ENCODE assay signal across 9 cellular contexts in the genomic region with DNA sequence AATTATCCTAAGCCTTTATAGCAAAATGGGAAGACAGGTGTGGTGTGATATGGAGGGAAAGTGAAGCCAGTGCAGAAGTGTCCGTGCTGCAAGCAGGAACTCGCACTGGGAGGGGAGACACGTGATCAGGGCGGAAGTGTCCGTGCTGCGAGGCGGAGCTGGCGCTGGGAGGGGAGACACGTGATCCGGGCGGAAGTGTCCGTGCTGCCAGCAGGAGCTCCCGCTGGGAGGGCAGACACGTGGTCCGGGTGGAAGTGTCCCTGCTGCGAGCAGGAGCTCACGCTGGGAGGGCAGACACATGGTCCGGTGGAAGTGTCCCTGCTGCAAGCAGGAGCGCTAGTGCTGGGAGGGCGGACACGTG. TPM values are rescaled to one million over a fixed set of nuclear protein-coding genes. Genes with fewer than 3 reads are reported as not detected.
A peak's percentile ranks its signal among the peaks of the same experiment; 100 is the strongest.
DNase-seq lines count a peak whose midpoint lies in the region; ATAC-seq and TF ChIP-seq lines count a peak whose summit lies in the region.
"Had no signal": no experiment of that assay in that cellular context is flagged by ENCODE, and none has a peak within 500 bp of the region (broad histone marks: within the 10 kb centered on the region; RNA-seq: fewer than 3 reads in every experiment).

No MANE protein-coding gene starts in this region.

- H3K4me2 ChIP-seq in fibroblast of lung (ENCODE audit: extremely low read depth, insufficient read depth, low read length): no peak overlapping the region

- no peaks in the 10 kb centered on the region for H3K9me3 ChIP-seq in fibroblast of lung (ENCODE audit: control insufficient read depth, insufficient read depth, low read depth, low read length)
- no peaks in the 10 kb centered on the region for H3K9me3 ChIP-seq in testis
- H3K9me3 ChIP-seq: vagina had no signal

- intact Hi-C loops in testis (cut with DNase I; ENCODE audit: low total_unique reads): no loop called here

- H3K9ac ChIP-seq in fibroblast of lung (ENCODE audit: insufficient read depth, low read length): no peak overlapping the region

- no peaks in the 10 kb centered on the region for H3K79me2 ChIP-seq in fibroblast of lung (ENCODE audit: control insufficient read depth, insufficient read depth, low read length)

- H3K4me1 ChIP-seq in fibroblast of lung (ENCODE audit: control insufficient read depth, extremely low read depth, insufficient read depth, low read length) (peaks cover 12% of the 10 kb centered on the region), testis (peaks cover 26% of the 10 kb centered on the region)

- H3K27ac ChIP-seq in fibroblast of lung (ENCODE audit: insufficient read depth, low read length) (peak overlapping the region; percentile 34), testis (peak overlapping the region in 1 of 2 donors; percentile 59)

- ATAC-seq in GM19455 (IDR thresholded peaks at IDR 0.05; ENCODE audit: unreplicated experiment) (no peak), GM18858 (IDR thresholded peaks at IDR 0.05; ENCODE audit: unreplicated experiment) (no peak)

- H3K4me3 ChIP-seq in fibroblast of lung (replicated peaks in 1 of 4; ENCODE audit: control extremely low read depth in 1 of 4, insufficient read depth in 1 of 4, low read depth in 3 of 4, low read length in 4 of 4): no peak overlapping the region
- H3K4me3 ChIP-seq in testis: peak overlapping the region; percentile 32 to 36
- H3K4me3 ChIP-seq: vagina had no signal

- H3K27me3 ChIP-seq in fibroblast of lung (ENCODE audit: control insufficient read depth, insufficient read depth, low read length): no peaks in the 10 kb centered on the region
- H3K27me3 ChIP-seq in testis: no peaks in the 10 kb centered on the region
- H3K27me3 ChIP-seq: vagina had no signal

- 41 to 46% methylated on average over 19 to 20 of the region's 21 CpGs for WGBS in testis, 2 donors

- H3K36me3 ChIP-seq in fibroblast of lung (ENCODE audit: control insufficient read depth, insufficient read depth, low read length) (peaks cover 12% of the 10 kb centered on the region), testis (ENCODE audit: low read depth, missing control alignments) (no peaks in the 10 kb centered on the region)

- no peak overlapping the region for H2AFZ ChIP-seq in fibroblast of lung (ENCODE audit: low read length)

- no peak for TF ChIP-seq POLR2A in testis (IDR thresholded peaks at IDR 0.05)

- no peak for TF ChIP-seq CTCF in fibroblast of lung (conservative IDR thresholded peaks at IDR 0.05 in 1 of 2, IDR thresholded peaks at IDR 0.05 in 1 of 2; ENCODE audit: low read depth in 1 of 2, low read length in 2 of 2)
- no peak for TF ChIP-seq CTCF in testis (IDR thresholded peaks at IDR 0.05)

- DNase-seq in stimulated activated CD4-positive, alpha-beta T cell treated with anti-CD3 and anti-CD28 coated beads, Interleukin-4, amount 100 ng/mL, for 4 hours: peak; percentile 16 to 18
- DNase-seq in stimulated activated CD4-positive, alpha-beta T cell treated with anti-CD3 and anti-CD28 coated beads, Interleukin-2, amount 100 ng/mL, for 48 hours: no peak
- DNase-seq in RPMI7951 (ENCODE audit: low read depth) (peak; percentile 92), fibroblast of lung (ENCODE audit: low read depth in 2 of 2) (no peak), testis (peak; percentile 73), GF-D8 (lab: John Stamatoyannopoulos, UW) (no peak)

- H4K20me1 ChIP-seq in fibroblast of lung (ENCODE audit: control insufficient read depth, extremely low read depth, insufficient read depth, low read length): no peaks in the 10 kb centered on the region

RNA-seq across cellular contexts. Expression of a gene that starts 40.5 kb away (rescaled TPM):
- total RNA-seq in RPMI7951 (2014; rRNA removed; shearing (Covaris generic)): 4.1 and 5.0 TPM in 2 replicates
- 12.3 and 14.5 TPM in 2 replicates for total RNA-seq in fibroblast of lung
- 12.1 and 12.7 TPM in 2 replicates for polyA plus RNA-seq in fibroblast of lung
- polyA plus RNA-seq in fibroblast of lung (2012): 14.0 and 16.2 TPM in 2 replicates
- 11.5 and 11.9 TPM in 2 replicates for polyA minus RNA-seq in fibroblast of lung (ENCODE audit: low replicate concordance)
- 10 to 100 TPM; 31.3 to 35.7 TPM for total RNA-seq in testis
- polyA plus RNA-seq in testis (ENCODE audit: insufficient read depth, low read depth, low replicate concordance): 27.8 TPM

RNA-seq across cellular contexts. Expression of a gene that starts 41.1 kb away (rescaled TPM):
- 33.3 and 41.3 TPM in 2 replicates for total RNA-seq in RPMI7951 (2014; rRNA removed; shearing (Covaris generic))
- 10.3 and 14.2 TPM in 2 replicates for total RNA-seq in fibroblast of lung
- 13.1 and 19.2 TPM in 2 replicates for polyA plus RNA-seq in fibroblast of lung
- 17.8 and 25.9 TPM in 2 replicates for polyA plus RNA-seq in fibroblast of lung (2012)
- 25.8 and 31.6 TPM in 2 replicates for polyA minus RNA-seq in fibroblast of lung (ENCODE audit: low replicate concordance)
- total RNA-seq in testis: 10 to 100 TPM; 52.6 to 67.0 TPM
- polyA plus RNA-seq in testis (ENCODE audit: insufficient read depth, low read depth, low replicate concordance): 21.1 TPM

Comparison
In these comparisons a context has a peak if more than half of its experiments do, and no peak if none do; other contexts are left out.
1. DNase-seq: peak in stimulated activated CD4-positive, alpha-beta T cell treated with anti-CD3 and anti-CD28 coated beads, Interleukin-4, amount 100 ng/mL, for 4 hours (2 of 2), RPMI7951 (single experiment) and testis (single experiment); none in stimulated activated CD4-positive, alpha-beta T cell treated with anti-CD3 and anti-CD28 coated beads, Interleukin-2, amount 100 ng/mL, for 48 hours (0 of 2), fibroblast of lung (0 of 2) and GF-D8 (single experiment).
2. H3K4me3 ChIP-seq: peak in testis (2 of 2); none in fibroblast of lung (0 of 4).